ENCODE assay signal across 15 cellular contexts in the genomic region with DNA sequence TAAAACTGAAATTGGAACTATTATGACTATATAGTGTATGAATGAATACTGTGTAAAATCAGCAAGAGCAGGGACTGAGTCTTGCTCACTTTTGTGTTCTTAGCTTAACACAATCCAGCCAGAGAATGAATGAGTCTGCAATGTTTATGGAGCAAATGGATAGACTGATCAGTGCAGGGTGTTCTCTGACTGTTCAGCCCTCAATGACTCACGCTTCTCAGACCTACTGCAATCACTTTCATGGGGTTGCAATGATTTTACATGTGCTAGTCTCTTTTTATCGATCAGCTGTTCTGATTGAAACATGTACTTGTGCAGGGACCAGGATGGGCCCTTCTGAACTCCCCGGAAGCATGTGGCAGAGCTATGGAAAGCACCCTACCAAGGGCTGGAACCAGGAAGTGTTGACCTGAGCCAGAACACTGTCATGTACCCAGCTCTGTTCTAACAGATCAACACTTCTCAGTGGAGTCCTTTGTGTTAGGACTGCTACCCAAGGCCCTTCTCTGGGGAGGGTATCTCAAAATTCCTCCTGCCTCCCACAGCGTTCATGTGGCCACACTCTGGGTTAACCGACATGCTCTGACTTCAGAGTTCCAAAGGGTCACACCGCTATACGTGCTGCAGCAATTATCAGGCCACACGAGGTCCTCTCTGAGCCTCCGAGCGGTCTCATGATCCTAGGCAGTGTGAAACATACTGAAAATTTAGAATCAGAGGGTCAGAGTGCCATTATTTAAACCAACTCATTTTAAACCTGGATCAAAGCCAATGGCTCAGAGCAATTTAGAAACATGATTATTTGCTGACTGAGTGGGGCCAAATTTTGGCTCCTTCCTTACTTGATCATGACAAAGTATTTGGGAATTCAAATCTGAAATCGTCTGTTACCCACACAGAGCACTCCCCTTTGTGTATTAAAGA. TPM values are rescaled to one million over a fixed set of nuclear protein-coding genes. Genes with fewer than 3 reads are reported as not detected.
DNase-seq lines count a peak whose midpoint lies in the region; ATAC-seq and TF ChIP-seq lines count a peak whose summit lies in the region.
"Had no signal": no experiment of that assay in that cellular context is flagged by ENCODE, and none has a peak within 500 bp of the region (broad histone marks: within the 10 kb centered on the region; RNA-seq: fewer than 3 reads in every experiment).

No MANE protein-coding gene starts in this region.

- no peaks in the 10 kb centered on the region for H3K27me3 ChIP-seq in WERI-Rb-1 (ENCODE audit: insufficient read depth, low read depth, severe bottlenecking)
- H3K27me3 ChIP-seq: dorsolateral prefrontal cortex, heart left ventricle, suprapubic skin had no signal

- no peaks in the 10 kb centered on the region for H3K36me3 ChIP-seq in WERI-Rb-1
- H3K36me3 ChIP-seq: heart left ventricle, suprapubic skin had no signal

- H3K9me3 Mint-ChIP-seq in natural killer cell = peaks cover 14 to 15% of the 10 kb centered on the region in 2 donors

- TF ChIP-seq CTCF in WERI-Rb-1 (IDR thresholded peaks at IDR 0.05; ENCODE audit: low read depth, low read length) (no peak), natural killer cell (IDR thresholded peaks at IDR 0.05) (no peak)

- intact Hi-C loops in natural killer cell (cut with micrococcal nuclease) = no loop called here

- DNase-seq in LHCN-M2 (ENCODE audit: low read depth) (peak; percentile 13), WERI-Rb-1 (peak; percentile 13), fibroblast of the conjunctiva (ENCODE audit: low read depth) (peak; percentile 89), smooth muscle cell of the brain vasculature (ENCODE audit: low read depth, low spot score) (peak; percentile 2), natural killer cell (no peak), erythroblast (lab: John Stamatoyannopoulos, UW) (no peak), HUDEP-2 (lab: John Stamatoyannopoulos, UW; ENCODE audit: unreplicated experiment in 76 of 76) (no peak)
- DNase-seq: CD8-positive, alpha-beta memory T cell; dorsolateral prefrontal cortex; heart left ventricle; NCI-H1694; NCI-H748 treated with DMSO at 0.1 percent for 48 hours had no signal

- peaks cover 3% of the 10 kb centered on the region for H3K9me3 ChIP-seq in WERI-Rb-1 (ENCODE audit: severe bottlenecking)

- no peak for TF ChIP-seq POLR2A in erythroblast (IDR thresholded peaks at IDR 0.05; ENCODE audit: low read length)

- H3K27me3 Mint-ChIP-seq in natural killer cell (ENCODE audit: low read depth in 2 of 2) = no peaks in the 10 kb centered on the region

- H3K4me1 Mint-ChIP-seq in natural killer cell = no peaks in the 10 kb centered on the region
- H3K4me1 Mint-ChIP-seq: CD8-positive, alpha-beta memory T cell had no signal

- no peak overlapping the region for H3K4me3 ChIP-seq in WERI-Rb-1 (ENCODE audit: low read depth, low read length)
- H3K4me3 ChIP-seq: dorsolateral prefrontal cortex, heart left ventricle, smooth muscle cell, suprapubic skin had no signal

- H3K27ac Mint-ChIP-seq in natural killer cell = no peak overlapping the region

- H3K4me3 Mint-ChIP-seq in natural killer cell = no peak overlapping the region
- H3K4me3 Mint-ChIP-seq: CD8-positive, alpha-beta memory T cell had no signal

- no peaks in the 10 kb centered on the region for H3K36me3 Mint-ChIP-seq in natural killer cell
- H3K36me3 Mint-ChIP-seq: CD8-positive, alpha-beta memory T cell had no signal

- no peak overlapping the region for H3K27ac ChIP-seq in WERI-Rb-1
- H3K27ac ChIP-seq: dorsolateral prefrontal cortex, heart left ventricle, suprapubic skin had no signal

- no peak for ATAC-seq in natural killer cell
- ATAC-seq: left lobe of liver had no signal

RNA-seq across cellular contexts. Expression of a gene that starts 35.2 kb away (rescaled TPM):
- total RNA-seq in LHCN-M2 (2014; rRNA removed) (not detected in 2 replicates), natural killer cell (not detected)
- not detected for polyA plus RNA-seq in LHCN-M2 (2012)
- total RNA-seq: CD8-positive, alpha-beta memory T cell had no signal
- polyA plus RNA-seq: CD8-positive, alpha-beta memory T cell; heart left ventricle; smooth muscle cell had no signal

Comparison
In these comparisons a context has a peak if more than half of its experiments do, and no peak if none do; other contexts are left out.
1. DNase-seq: peak in LHCN-M2 (single experiment), WERI-Rb-1 (single experiment), fibroblast of the conjunctiva (single experiment) and smooth muscle cell of the brain vasculature (single experiment); none in natural killer cell (single experiment), erythroblast (0 of 2) and HUDEP-2 (0 of 76).